8 cellular contexts compared by ENCODE assay signal in genomic region chr22:35380537-35381423, GRCh38. TPM values are rescaled to one million over a fixed set of nuclear protein-coding genes. Genes with fewer than 3 reads are reported as not detected.
DNase-seq lines count a peak whose midpoint lies in the region; ATAC-seq, FAIRE-seq and TF ChIP-seq lines count a peak whose summit lies in the region.

A gene with protein sequence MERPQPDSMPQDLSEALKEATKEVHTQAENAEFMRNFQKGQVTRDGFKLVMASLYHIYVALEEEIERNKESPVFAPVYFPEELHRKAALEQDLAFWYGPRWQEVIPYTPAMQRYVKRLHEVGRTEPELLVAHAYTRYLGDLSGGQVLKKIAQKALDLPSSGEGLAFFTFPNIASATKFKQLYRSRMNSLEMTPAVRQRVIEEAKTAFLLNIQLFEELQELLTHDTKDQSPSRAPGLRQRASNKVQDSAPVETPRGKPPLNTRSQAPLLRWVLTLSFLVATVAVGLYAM (plus strand): TSS chr22:35381096. CDS start chr22:35381174, 78 bp downstream.

- H3K27ac Mint-ChIP-seq in activated T-helper 2 cell treated with anti-CD3 and anti-CD28 coated beads, Interferon-gamma antibody, Interleukin-2, Interleukin-4, amounts not matched to agents 10 μg/mL and 5 μg/mL and 100 μg/mL, durations not matched to agents 14 hours and 24 hours and 36 hours = no peak within 1 kb of the TSS

- POLR2A ChIA-PET in AG04449 (lab: Yijun Ruan, JAX) = interaction anchor here (0.7 to 1.4 kb wide), 5 partner anchors 9 to 459 kb away, joined by 3 to 6 read pairs (median 3); no protein-coding TSS in a partner anchor
- POLR2A ChIA-PET in PC-9 (lab: Charles Lee; ENCODE audit: unreplicated experiment) = interaction anchor here (0.5 to 0.7 kb wide), 4 partner anchors 30 to 132 kb away, joined by 3 to 11 read pairs (median 5); no protein-coding TSS in a partner anchor

- TF ChIP-seq CTCF in AG04449 (IDR thresholded peaks at IDR 0.05; ENCODE audit: insufficient read depth, low read length, missing control alignments) (peak; percentile 35), PC-9 (conservative IDR thresholded peaks at IDR 0.05) (no peak)

- H3K4me2 ChIP-seq in PC-9 = peak within 1 kb of the TSS; percentile 86

- ATAC-seq in HG03342 (IDR thresholded peaks at IDR 0.05; ENCODE audit: unreplicated experiment) = peak; percentile 50

- H3K4me1 Mint-ChIP-seq in activated T-helper 2 cell treated with anti-CD3 and anti-CD28 coated beads, Interferon-gamma antibody, Interleukin-2, Interleukin-4, amounts not matched to agents 10 μg/mL and 5 μg/mL and 100 μg/mL, durations not matched to agents 14 hours and 24 hours and 36 hours (ENCODE audit: low read depth) = peaks cover 17% of the 10 kb centered on the region

- H3K9me3 Mint-ChIP-seq in activated T-helper 2 cell treated with anti-CD3 and anti-CD28 coated beads, Interferon-gamma antibody, Interleukin-2, Interleukin-4, amounts not matched to agents 10 μg/mL and 5 μg/mL and 100 μg/mL, durations not matched to agents 14 hours and 24 hours and 36 hours = no peaks in the 10 kb centered on the region

- H3K36me3 ChIP-seq in PC-9 (ENCODE audit: low read depth) = peaks cover 6% of the 10 kb centered on the region; the same call in 1 of the 2 replicates
- H3K36me3 ChIP-seq in mucosa of stomach (ENCODE audit: control insufficient read depth, insufficient read depth, low read length) = no peaks in the 10 kb centered on the region

- H3K36me3 Mint-ChIP-seq in activated T-helper 2 cell treated with anti-CD3 and anti-CD28 coated beads, Interferon-gamma antibody, Interleukin-2, Interleukin-4, amounts not matched to agents 10 μg/mL and 5 μg/mL and 100 μg/mL, durations not matched to agents 14 hours and 24 hours and 36 hours (ENCODE audit: low read depth) = no peaks in the 10 kb centered on the region

- H3F3A ChIP-seq in PC-9 (ENCODE audit: insufficient read depth, low read depth) = peaks cover 51% of the 10 kb centered on the region

- peak within 1 kb of the TSS; percentile 35 for H3K9ac ChIP-seq in mucosa of stomach (ENCODE audit: low read length)

- no peaks in the 10 kb centered on the region for H3K9me2 ChIP-seq in PC-9 (ENCODE audit: insufficient read depth)

- H4K20me1 ChIP-seq in PC-9 (ENCODE audit: insufficient read depth) = no peaks in the 10 kb centered on the region

- H3K9me3 ChIP-seq in PC-9 (ENCODE audit: insufficient read depth, low read depth) (no peaks in the 10 kb centered on the region), mucosa of stomach (ENCODE audit: control insufficient read depth, low read length) (no peaks in the 10 kb centered on the region)

- peak within 1 kb of the TSS; percentile 57 for H3K4me3 Mint-ChIP-seq in activated T-helper 2 cell treated with anti-CD3 and anti-CD28 coated beads, Interferon-gamma antibody, Interleukin-2, Interleukin-4, amounts not matched to agents 10 μg/mL and 5 μg/mL and 100 μg/mL, durations not matched to agents 14 hours and 24 hours and 36 hours (ENCODE audit: low read depth)

- no peaks in the 10 kb centered on the region for H3K27me3 ChIP-seq in PC-9 (ENCODE audit: insufficient read depth, low read depth)
- H3K27me3 ChIP-seq in mucosa of stomach (ENCODE audit: control insufficient read depth, insufficient read depth, low read length) = peaks cover 4% of the 10 kb centered on the region

- H3K4me3 ChIP-seq in AG04449 (ENCODE audit: low read depth, low read length) (peak within 1 kb of the TSS; percentile 87), PC-9 (peak within 1 kb of the TSS; percentile 68), mucosa of stomach (ENCODE audit: low read length) (peak within 1 kb of the TSS; percentile 1)

- H3K27ac ChIP-seq in PC-9 = peak within 1 kb of the TSS; percentile 55

- H2AFZ ChIP-seq in PC-9 = peak within 1 kb of the TSS; percentile 86

- CTCF ChIA-PET in AG04449 (lab: Yijun Ruan, JAX) = interaction anchor here (0.8 to 2.5 kb wide), 5 partner anchors 9 to 50 kb away, joined by 3 to 8 read pairs (median 3); no protein-coding TSS in a partner anchor
- CTCF ChIA-PET in PC-9 (lab: Charles Lee) = interaction anchor here (0.5 to 0.7 kb wide), 4 partner anchors 10 to 535 kb away, joined by 3 to 18 read pairs (median 4); no protein-coding TSS in a partner anchor

- intact Hi-C loops in PC-9 (cut with micrococcal nuclease; ENCODE audit: unreplicated experiment) = no loop called here
- intact Hi-C loops in activated T-helper 2 cell treated with anti-CD3 and anti-CD28 coated beads, Interferon-gamma antibody, Interleukin-2, Interleukin-4, amounts not matched to agents 10 μg/mL and 5 μg/mL and 100 μg/mL, durations not matched to agents 14 hours and 24 hours and 36 hours (cut with micrococcal nuclease) = loop anchor here (2.0 kb wide), 1 partner anchor 30 kb away; no protein-coding TSS in a partner anchor

- H3K79me2 ChIP-seq in PC-9 (ENCODE audit: low read depth) = 0 out of 2 replicates have a peak, but pooled peaks cover 4% of the 10 kb centered on the region

- DNase-seq in AG04449 (ENCODE audit: low read depth, low spot score) (peak; percentile 59), GM18507 (ENCODE audit: extremely low spot score, insufficient read length, low read depth) (peak; percentile 69), PC-9 (peak; percentile 73 to 87), fibroblast of gingiva (ENCODE audit: low read depth) (peak; percentile 98), stromal cell of bone marrow (ENCODE audit: low read depth) (peak; percentile 90)
- peak; percentile 50 for DNase-seq in activated T-helper 2 cell treated with anti-CD3 and anti-CD28 coated beads, Interferon-gamma antibody, Interleukin-2, Interleukin-4, amounts not matched to agents 10 μg/mL and 5 μg/mL and 100 μg/mL, durations not matched to agents 14 hours and 24 hours and 36 hours (ENCODE audit: low spot score)

- FAIRE-seq in GM18507 (lab: Jason Lieb, UNC) = peak; percentile 89

- peaks cover 18% of the 10 kb centered on the region for H3K27me3 Mint-ChIP-seq in activated T-helper 2 cell treated with anti-CD3 and anti-CD28 coated beads, Interferon-gamma antibody, Interleukin-2, Interleukin-4, amounts not matched to agents 10 μg/mL and 5 μg/mL and 100 μg/mL, durations not matched to agents 14 hours and 24 hours and 36 hours (ENCODE audit: low read depth)

- BruUV-seq in PC-9 (replicated peaks; lab: Mats Ljungman, UMichigan) = no TSS peak

- H3K4me1 ChIP-seq in PC-9 (replicated peaks; ENCODE audit: insufficient read depth) = peaks cover 64% of the 10 kb centered on the region
- H3K4me1 ChIP-seq in mucosa of stomach (ENCODE audit: control insufficient read depth, insufficient read depth, low read length) = peaks cover 53% of the 10 kb centered on the region

RNA-seq across cellular contexts. Expression of the gene that starts here (rescaled TPM):
- total RNA-seq in PC-9 (2021) = 18.4 and 23.7 TPM in 2 replicates
- total RNA-seq in activated T-helper 2 cell treated with anti-CD3 and anti-CD28 coated beads, Interferon-gamma antibody, Interleukin-2, Interleukin-4, amounts not matched to agents 10 μg/mL and 5 μg/mL and 100 μg/mL, durations not matched to agents 14 hours and 24 hours and 36 hours = 1.0 and 1.3 TPM in 2 replicates

Comparison
In these comparisons a context has a peak if more than half of its experiments do, and no peak if none do; other contexts are left out.
1. Peak in every context shown above with its lines: DNase-seq, ATAC-seq, H3K4me3 ChIP-seq and H3K27ac ChIP-seq.
2. H3K4me3 ChIP-seq: peak in every context shown above with its lines; median percentile 87 in AG04449; 68 in PC-9; 1 in mucosa of stomach.